ENCODE assay signal across 12 cellular contexts in the genomic region with DNA sequence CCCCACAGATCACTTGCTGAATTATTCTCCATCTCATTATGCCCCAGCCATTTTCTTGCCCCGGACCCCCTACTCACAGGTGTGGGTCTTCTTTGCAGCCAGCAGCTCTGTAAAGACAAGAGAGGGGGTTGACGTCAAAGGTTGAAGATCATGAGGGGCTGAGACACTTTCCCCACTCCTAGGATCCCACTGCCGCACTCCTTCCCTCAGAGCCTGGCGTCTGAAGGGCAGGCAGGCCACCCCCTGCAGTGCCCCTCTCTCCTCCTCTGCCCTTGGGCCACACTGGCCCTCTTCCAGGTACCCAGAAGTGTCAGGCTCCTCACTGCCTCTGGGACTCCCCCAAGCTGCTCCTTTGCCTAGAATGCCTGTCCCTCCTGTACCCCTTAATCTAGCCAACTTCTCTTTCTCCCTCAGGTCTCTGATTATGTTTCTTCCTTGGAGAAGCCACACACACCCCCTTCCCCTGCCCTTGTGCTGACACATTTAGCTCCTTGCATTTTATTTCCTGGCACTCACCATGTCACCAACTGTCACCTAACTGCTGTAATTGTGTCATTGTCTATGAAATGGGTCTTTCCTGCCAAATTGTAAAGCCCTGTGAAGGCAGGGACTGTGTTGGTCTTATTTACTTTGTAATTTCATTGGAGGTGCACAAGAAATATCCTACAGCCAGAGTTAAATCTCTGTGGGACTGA. TPM values are rescaled to one million over a fixed set of nuclear protein-coding genes. Genes with fewer than 3 reads are reported as not detected.
DNase-seq lines count a peak whose midpoint lies in the region; TF ChIP-seq lines count a peak whose summit lies in the region.
"Had no signal": no experiment of that assay in that cellular context is flagged by ENCODE, and none has a peak within 500 bp of the region (broad histone marks: within the 10 kb centered on the region; RNA-seq: fewer than 3 reads in every experiment).

No MANE protein-coding gene starts in this region.

- DNase-seq in H9 (no peak), SK-N-MC (ENCODE audit: low read depth, low spot score) (no peak), endodermal cell (no peak), retina (peak; percentile 18), DMS 273 treated with DMSO at 0.1 percent for 48 hours (lab: John Stamatoyannopoulos, UW) (no peak), SJCRH30 (no peak)
- DNase-seq in activated effector memory CD4-positive, alpha-beta T cell treated with anti-CD3 and anti-CD28 coated beads, Interleukin-2, amount 50 U/mL, for 16 hours: no peak
- DNase-seq: NCI-H524, spleen had no signal

- H3K4ac ChIP-seq in H9 (ENCODE audit: low read depth, low read length): no peak overlapping the region

- no peak overlapping the region for H3K18ac ChIP-seq in H9 (ENCODE audit: insufficient read length, low read depth, low read length)

- H2BK15ac ChIP-seq in H9 (ENCODE audit: low read depth, low read length): no peak overlapping the region

- no peaks in the 10 kb centered on the region for H3K27me3 ChIP-seq in H9 (ENCODE audit: insufficient read depth, low read length)
- no peaks in the 10 kb centered on the region for H3K27me3 ChIP-seq in endodermal cell (ENCODE audit: control insufficient read depth, insufficient read depth, low read length, poor library complexity, severe bottlenecking)
- no peaks in the 10 kb centered on the region; the same call in 1 of the 2 replicates for H3K27me3 ChIP-seq in SJCRH30

- H2BK12ac ChIP-seq in H9 (ENCODE audit: insufficient read length, low read depth, low read length): no peak overlapping the region

- H3K27ac Mint-ChIP-seq in H9 (peak overlapping the region in 2 of 3 experiments; percentile 44 to 98; a peak in 5 of 7 replicates), endodermal cell (no peak overlapping the region)

- H3K4me1 Mint-ChIP-seq in H9: peaks cover 37 to 46% of the 10 kb centered on the region in 2 experiments
- H3K4me1 Mint-ChIP-seq in endodermal cell: peaks cover 20% of the 10 kb centered on the region

- H3K23me2 ChIP-seq in H9 (ENCODE audit: insufficient read length, low read depth, low read length, poor library complexity, severe bottlenecking): no peaks in the 10 kb centered on the region

- H4K5ac ChIP-seq in H9 (ENCODE audit: insufficient read length, low read depth, low read length): no peak overlapping the region

- H3K79me2 ChIP-seq in H9 (ENCODE audit: insufficient read depth, low read length): no peaks in the 10 kb centered on the region

- no peak overlapping the region for H4K8ac ChIP-seq in H9 (replicated peaks; ENCODE audit: insufficient read length, low read depth, low read length)

- H2AK5ac ChIP-seq in H9 (ENCODE audit: insufficient read length, low read length): no peak overlapping the region

- peak overlapping the region; percentile 47 to 63 for H3K4me3 Mint-ChIP-seq in H9
- H3K4me3 Mint-ChIP-seq in endodermal cell: no peak overlapping the region

- no peak overlapping the region for H3K14ac ChIP-seq in H9 (ENCODE audit: insufficient read depth, low read length)

- peaks cover 16% of the 10 kb centered on the region; the same call in 1 of the 2 replicates for H3K4me1 ChIP-seq in H9 (ENCODE audit: insufficient read depth, low read length)
- no peaks in the 10 kb centered on the region for H3K4me1 ChIP-seq in endodermal cell (ENCODE audit: control insufficient read depth, insufficient read depth, low read length)
- H3K4me1 ChIP-seq in SJCRH30: 0 out of 2 replicates have a peak, but pooled peaks cover 2% of the 10 kb centered on the region

- H3K9ac ChIP-seq in H9 (ENCODE audit: extremely low read depth, insufficient read length, low read length) (no peak overlapping the region), SK-N-MC (ENCODE audit: insufficient read length) (no peak overlapping the region), endodermal cell (ENCODE audit: extremely low read depth, low read length, poor library complexity, severe bottlenecking) (no peak overlapping the region)

- H3K27me3 Mint-ChIP-seq in H9 (ENCODE audit: low read depth): peaks cover 5% of the 10 kb centered on the region
- H3K27me3 Mint-ChIP-seq in endodermal cell (ENCODE audit: insufficient read depth): no peaks in the 10 kb centered on the region

- H3K79me1 ChIP-seq in H9 (ENCODE audit: insufficient read depth, low read depth, low read length, poor library complexity, severe bottlenecking): no peaks in the 10 kb centered on the region

- no peak overlapping the region for H2BK5ac ChIP-seq in H9 (ENCODE audit: insufficient read length, low read length)

- H4K20me1 ChIP-seq in H9 (ENCODE audit: control insufficient read depth, insufficient read depth, insufficient read length): no peaks in the 10 kb centered on the region

- H3K36me3 Mint-ChIP-seq in H9 (ENCODE audit: insufficient read depth in 1 of 3, low read depth in 3 of 3) (no peaks in the 10 kb centered on the region), endodermal cell (ENCODE audit: low read depth) (no peaks in the 10 kb centered on the region)

- H2AFZ ChIP-seq in H9 (ENCODE audit: low read length): no peak overlapping the region

- no peak for TF ChIP-seq CTCF in H9 (conservative IDR thresholded peaks at IDR 0.05)
- TF ChIP-seq CTCF in endodermal cell (conservative IDR thresholded peaks at IDR 0.05): no peak

- H3K27ac ChIP-seq in H9 (ENCODE audit: insufficient read length, low read depth, low read length) (no peak overlapping the region), SK-N-MC (no peak overlapping the region), endodermal cell (ENCODE audit: low read depth, low read length) (peak overlapping the region; percentile 21), SJCRH30 (no peak overlapping the region)
- H3K27ac ChIP-seq: epithelial cell of prostate had no signal

- H4K91ac ChIP-seq in H9 (ENCODE audit: insufficient read length, low read depth, low read length): no peak overlapping the region

- H2BK120ac ChIP-seq in H9 (ENCODE audit: low read depth, low read length, poor library complexity, severe bottlenecking): no peak overlapping the region

- H3K9me3 ChIP-seq in H9 (ENCODE audit: control insufficient read depth, low read depth, low read length): no peaks in the 10 kb centered on the region
- H3K9me3 ChIP-seq in SK-N-MC (ENCODE audit: low read depth, low read length): no peaks in the 10 kb centered on the region
- H3K9me3 ChIP-seq in endodermal cell (ENCODE audit: control insufficient read depth, low read length): no peaks in the 10 kb centered on the region
- H3K9me3 ChIP-seq in SJCRH30 (replicated peaks): no peaks in the 10 kb centered on the region
- H3K9me3 ChIP-seq: spleen had no signal

- WGBS in H9 (ENCODE audit: extremely low coverage, insufficient read length, low lambda C conversion rate): no CpG with 5 or more reads among the region's 4 CpGs
- 50 to 92% methylated on average over 2 to 4 of the region's 4 CpGs for WGBS in endodermal cell (ENCODE audit: insufficient coverage in 1 of 2, insufficient read length in 1 of 2), 2 experiments

- peak overlapping the region; percentile 11 for H3K4me2 ChIP-seq in H9 (ENCODE audit: insufficient read depth, insufficient read length, low read length)

- no peaks in the 10 kb centered on the region for H3K9me3 Mint-ChIP-seq in H9
- no peaks in the 10 kb centered on the region for H3K9me3 Mint-ChIP-seq in endodermal cell

- H3K36me3 ChIP-seq in SK-N-MC (ENCODE audit: insufficient read depth, low read length): no peaks in the 10 kb centered on the region
- H3K36me3 ChIP-seq in endodermal cell (ENCODE audit: control insufficient read depth, insufficient read depth, low read length): no peaks in the 10 kb centered on the region
- no peaks in the 10 kb centered on the region for H3K36me3 ChIP-seq in SJCRH30
- H3K36me3 ChIP-seq: spleen had no signal

- H3T11ph ChIP-seq in H9 (ENCODE audit: low read length): no peak overlapping the region

- H2BK20ac ChIP-seq in H9 (ENCODE audit: low read depth, low read length, poor library complexity, severe bottlenecking): no peak overlapping the region

- H3K56ac ChIP-seq in H9 (ENCODE audit: insufficient read length, low read depth, low read length): no peak overlapping the region

- H3K23ac ChIP-seq in H9 (ENCODE audit: insufficient read length, low read depth, low read length): no peak overlapping the region

- peak overlapping the region; percentile 9; the same call in 1 of the 2 replicates for H3K4me3 ChIP-seq in SK-N-MC
- no peak overlapping the region for H3K4me3 ChIP-seq in endodermal cell (ENCODE audit: low read length)
- no peak overlapping the region for H3K4me3 ChIP-seq in SJCRH30
- H3K4me3 ChIP-seq: spleen had no signal

RNA-seq across cellular contexts. Expression of a gene that starts 2.1 kb away (rescaled TPM):
- total RNA-seq in H9 (2021) (0.46 and 0.52 TPM in 2 replicates), endodermal cell (not detected)
- polyA plus RNA-seq in endodermal cell (2013, experiment 1 of 2): 0.14 TPM
- polyA plus RNA-seq in endodermal cell (2013, experiment 2 of 2): not detected
- total RNA-seq in SJCRH30 (2014; rRNA removed; shearing (Covaris generic)): not detected in 2 replicates
- total RNA-seq: M059J had no signal

RNA-seq across cellular contexts. Expression of a gene that starts 10.1 kb away (rescaled TPM):
- total RNA-seq in H9 (2021): 0.79 and 0.86 TPM in 2 replicates
- total RNA-seq in endodermal cell: under 1 TPM; 0.44 to 0.82 TPM
- not detected for polyA plus RNA-seq in endodermal cell (2013, experiment 1 of 2)
- not detected for polyA plus RNA-seq in endodermal cell (2013, experiment 2 of 2)
- 0.08 TPM in 1 of 2 replicates, not detected in the other for total RNA-seq in SJCRH30 (2014; rRNA removed; shearing (Covaris generic))
- total RNA-seq: M059J had no signal

RNA-seq across cellular contexts. Expression of a gene that starts 24.0 kb away (rescaled TPM):
- total RNA-seq in H9 (2021) (not detected in 2 replicates), endodermal cell (not detected)
- not detected for polyA plus RNA-seq in endodermal cell (2013, experiment 1 of 2)
- not detected for polyA plus RNA-seq in endodermal cell (2013, experiment 2 of 2)
- 0.25 and 0.75 TPM in 2 replicates for total RNA-seq in SJCRH30 (2014; rRNA removed; shearing (Covaris generic))
- total RNA-seq: M059J, SK-MEL-5 had no signal
- polyA plus RNA-seq: spleen had no signal

RNA-seq across cellular contexts. Expression of a gene that starts 24.3 kb away (rescaled TPM):
- total RNA-seq in H9 (2021): not detected in 2 replicates
- total RNA-seq in endodermal cell: not detected
- not detected for polyA plus RNA-seq in endodermal cell (2013, experiment 1 of 2)
- not detected for polyA plus RNA-seq in endodermal cell (2013, experiment 2 of 2)
- total RNA-seq in SJCRH30 (2014; rRNA removed; shearing (Covaris generic)): not detected in 2 replicates
- total RNA-seq: M059J, SK-MEL-5 had no signal

RNA-seq across cellular contexts. Expression of a gene that starts 39.2 kb away (rescaled TPM):
- total RNA-seq in H9 (2021) (24.0 and 24.1 TPM in 2 replicates), endodermal cell (10 to 100 TPM; 14.9 to 15.0 TPM)
- 28.5 TPM for polyA plus RNA-seq in endodermal cell (2013, experiment 1 of 2)
- polyA plus RNA-seq in endodermal cell (2013, experiment 2 of 2): 25.6 TPM
- total RNA-seq in SJCRH30 (2014; rRNA removed; shearing (Covaris generic)): 3.7 and 6.2 TPM in 2 replicates
